In genomic region chr1:154741747-154742495, GRCh38 we compare ENCODE assay signal across 1 cellular context.
TF ChIP-seq lines count a peak whose summit lies in the region.

No MANE protein-coding gene starts in this region.

TF ChIP-seq in HepG2, 621 proteins besides CTCF, POLR2A, EP300 and RAD21 (continued from another document and continues in another):
- no peak for TF ChIP-seq ZGPAT (CRISPR knock-in tag; IDR thresholded peaks at IDR 0.05)
- peak; percentile 55 for TF ChIP-seq NR2F2 (IDR thresholded peaks at IDR 0.05; ENCODE audit: borderline replicate concordance, low read depth)
- TF ChIP-seq IRF1 (CRISPR knock-in tag; IDR thresholded peaks at IDR 0.05; ENCODE audit: low read depth): no peak
- no peak for TF ChIP-seq DZIP1 (CRISPR knock-in tag; IDR thresholded peaks at IDR 0.05)
- no peak for TF ChIP-seq BATF2 (CRISPR knock-in tag; IDR thresholded peaks at IDR 0.05)
- TF ChIP-seq CHD4 (IDR thresholded peaks at IDR 0.05; ENCODE audit: borderline replicate concordance, low read length): no peak
- TF ChIP-seq ZNF326 (CRISPR knock-in tag; IDR thresholded peaks at IDR 0.05; ENCODE audit: borderline replicate concordance): no peak
- TF ChIP-seq ZNF407 (CRISPR knock-in tag; IDR thresholded peaks at IDR 0.05; ENCODE audit: not compliant biosample characterization): no peak
- no peak for TF ChIP-seq RBM22 (optimal IDR thresholded peaks at IDR 0.05; ENCODE audit: low read length)
- no peak for TF ChIP-seq HDAC2 (CRISPR knock-in tag; IDR thresholded peaks at IDR 0.05)
- no peak for TF ChIP-seq ZNF639 (CRISPR knock-in tag; conservative IDR thresholded peaks at IDR 0.05)
- no peak for TF ChIP-seq SYNCRIP (IDR thresholded peaks at IDR 0.05; ENCODE audit: insufficient read depth, low read depth, low read length)
- TF ChIP-seq FUBP1 (CRISPR knock-in tag; IDR thresholded peaks at IDR 0.05; ENCODE audit: borderline replicate concordance): no peak
- TF ChIP-seq FOXA1 (IDR thresholded peaks at IDR 0.05): no peak
- TF ChIP-seq FOXA1 (CRISPR knock-in tag; IDR thresholded peaks at IDR 0.05): no peak
- peak; percentile 68 for TF ChIP-seq ZNF687 (CRISPR knock-in tag; IDR thresholded peaks at IDR 0.05)
- TF ChIP-seq LRRFIP1 (CRISPR knock-in tag; conservative IDR thresholded peaks at IDR 0.05): no peak
- no peak for TF ChIP-seq PRDM4 (CRISPR knock-in tag; IDR thresholded peaks at IDR 0.05; ENCODE audit: borderline replicate concordance)
